1 cellular context compared by ENCODE assay signal in genomic region chr15:40160689-40161688, GRCh38.
TF ChIP-seq lines count a peak whose summit lies in the region.

Gene BUB1B, plus strand, starts transcription at chr15:40161069. Its CDS starts 152 bp downstream, at chr15:40161221.

TF ChIP-seq in HCT116, 20 proteins besides CTCF, POLR2A, EP300 and RAD21 (continued from another document):
- TF ChIP-seq FOSL1 (IDR thresholded peaks at IDR 0.05; ENCODE audit: low read depth) (no peak), SIN3A (IDR thresholded peaks at IDR 0.05; ENCODE audit: low read depth) (peak; percentile 94), POLR2AphosphoS5 (IDR thresholded peaks at IDR 0.05; ENCODE audit: low read depth, low read length) (peak; percentile 78), CBX3 (IDR thresholded peaks at IDR 0.05; ENCODE audit: low read depth) (peak; percentile 64; the same call in 1 of the 2 replicates), EZH2 (IDR thresholded peaks at IDR 0.05) (no peak), ZBTB33 (IDR thresholded peaks at IDR 0.05; ENCODE audit: extremely low read depth, insufficient replicate concordance, low read length) (peak; percentile 96), EGR1 (IDR thresholded peaks at IDR 0.05; ENCODE audit: low read depth) (no peak), ELF1 (IDR thresholded peaks at IDR 0.05; ENCODE audit: borderline replicate concordance, low read depth) (no peak; the same call in 1 of the 2 replicates), MAX (IDR thresholded peaks at IDR 0.05) (peak; percentile 86), TCF7L2 (IDR thresholded peaks at IDR 0.05; ENCODE audit: borderline replicate concordance, extremely low read depth, insufficient read depth, insufficient read length) (peak; percentile 47), SP1 (IDR thresholded peaks at IDR 0.05; ENCODE audit: low read depth) (peak; percentile 96), ZFX (IDR thresholded peaks at IDR 0.05) (peak; percentile 45; the same call in 1 of the 2 replicates)
TF ChIP-seq in HCT116: peak in this region for 9.
